22 cellular contexts compared by ENCODE assay signal in the genomic region with DNA sequence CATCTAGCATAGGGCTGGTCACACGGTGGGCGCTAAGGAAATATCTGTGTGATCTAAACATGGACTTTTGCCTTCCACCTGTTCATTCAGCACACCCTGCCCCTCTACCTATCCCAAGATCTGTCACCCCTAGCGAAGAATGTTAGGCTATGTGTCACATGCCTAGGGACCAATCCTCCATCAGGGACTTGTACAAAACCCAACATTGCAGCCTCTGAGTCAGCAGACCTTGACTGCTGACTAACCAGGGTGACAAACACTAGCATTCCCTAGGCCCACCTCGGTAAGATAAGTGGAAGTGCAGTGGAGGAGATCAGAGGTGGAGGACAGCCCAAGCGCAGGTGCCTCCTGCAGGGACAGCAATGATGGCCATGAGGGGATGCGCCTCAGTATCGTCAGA.
DNase-seq lines count a peak whose midpoint lies in the region; ATAC-seq and TF ChIP-seq lines count a peak whose summit lies in the region.
"Had no signal": no experiment of that assay in that cellular context is flagged by ENCODE, and none has a peak within 500 bp of the region (broad histone marks: within the 10 kb centered on the region; RNA-seq: fewer than 3 reads in every experiment).

No MANE protein-coding gene starts in this region.

- BruUV-seq in IMR-90 (replicated peaks; lab: Mats Ljungman, UMichigan), result no TSS peak

- intact Hi-C loops in IMR-90 (cut with micrococcal nuclease), result no loop called here

- no peak overlapping the region for H3K18ac ChIP-seq in IMR-90 (ENCODE audit: low read depth, low read length)

- no peak overlapping the region for H2AK5ac ChIP-seq in IMR-90 (ENCODE audit: low read depth, low read length)

- POLR2A ChIA-PET in IMR-90 (lab: Charles Lee; ENCODE audit: unreplicated experiment), result no interaction called here

- no peaks in the 10 kb centered on the region for H3K9me1 ChIP-seq in IMR-90 (ENCODE audit: insufficient read depth, low read length)

- in situ Hi-C loops in IMR-90 (cut with MboI; ENCODE audit: low sequenced_read_pairs), result no loop called here

- no peak overlapping the region for H3K27ac ChIP-seq in IMR-90 (ENCODE audit: insufficient read depth, low read length)
- H3K27ac ChIP-seq: HL-60 had no signal

- no peaks in the 10 kb centered on the region for H4K20me1 ChIP-seq in IMR-90 (ENCODE audit: insufficient read depth, low read length)

- H4K5ac ChIP-seq in IMR-90 (ENCODE audit: low read depth, low read length), result no peak overlapping the region

- H2BK120ac ChIP-seq in IMR-90 (ENCODE audit: low read depth, low read length), result no peak overlapping the region

- peak overlapping the region in 1 of 2 donors; percentile 35 for H3K27ac Mint-ChIP-seq in stimulated activated naive CD8-positive, alpha-beta T cell treated with anti-CD3 and anti-CD28 coated beads, Interleukin-15, amount 100 ng/mL, for 72 hours
- H3K27ac Mint-ChIP-seq: CD8-positive, alpha-beta memory T cell; GM23338; HFFc6; IgD-negative memory B cell had no signal

- H4K8ac ChIP-seq in IMR-90 (ENCODE audit: low read depth in 2 of 2, low read length in 2 of 2), result no peak overlapping the region

- H3K4me1 Mint-ChIP-seq in stimulated activated naive CD8-positive, alpha-beta T cell treated with anti-CD3 and anti-CD28 coated beads, Interleukin-15, amount 100 ng/mL, for 72 hours, result no peaks in the 10 kb centered on the region
- H3K4me1 Mint-ChIP-seq: CD4-positive, CD25-positive, alpha-beta regulatory T cell; CD8-positive, alpha-beta memory T cell; GM23338; IgD-negative memory B cell had no signal

- no peak overlapping the region for H3K14ac ChIP-seq in IMR-90 (replicated peaks; ENCODE audit: low read depth, low read length)

- TF ChIP-seq POLR2A in IMR-90 (IDR thresholded peaks at IDR 0.05; ENCODE audit: low read depth, low read length), result no peak

- H3K79me1 ChIP-seq in IMR-90 (ENCODE audit: low read depth in 1 of 2, low read length in 2 of 2), result no peaks in the 10 kb centered on the region

- H4K91ac ChIP-seq in IMR-90 (ENCODE audit: insufficient read depth, low read depth, low read length), result no peak overlapping the region

- WGBS in IMR-90 (ENCODE audit: extremely low coverage in 2 of 2, insufficient read length in 1 of 2), 2 experiments, result no CpG with 5 or more reads among the region's 7 CpGs

- no peaks in the 10 kb centered on the region for H3K27me3 ChIP-seq in IMR-90 (ENCODE audit: control insufficient read depth, insufficient read depth, low read length)
- H3K27me3 ChIP-seq: BE2C had no signal

- no peak overlapping the region for H2AFZ ChIP-seq in IMR-90 (replicated peaks; ENCODE audit: low read length, poor library complexity)
- H2AFZ ChIP-seq: GM23338 had no signal

- H3K27me3 Mint-ChIP-seq in stimulated activated naive CD8-positive, alpha-beta T cell treated with anti-CD3 and anti-CD28 coated beads, Interleukin-15, amount 100 ng/mL, for 72 hours, result no peaks in the 10 kb centered on the region
- H3K27me3 Mint-ChIP-seq: CD4-positive, CD25-positive, alpha-beta regulatory T cell; CD8-positive, alpha-beta memory T cell; IgD-negative memory B cell had no signal

- H3K4ac ChIP-seq in IMR-90 (ENCODE audit: low read depth, low read length), result no peak overlapping the region

- TF ChIP-seq CTCF in IMR-90 (conservative IDR thresholded peaks at IDR 0.05; ENCODE audit: low read depth, low read length), result no peak

- peaks cover 18 to 21% of the 10 kb centered on the region in 2 donors for H3K9me3 Mint-ChIP-seq in stimulated activated naive CD8-positive, alpha-beta T cell treated with anti-CD3 and anti-CD28 coated beads, Interleukin-15, amount 100 ng/mL, for 72 hours

- H2BK15ac ChIP-seq in IMR-90 (ENCODE audit: low read depth, low read length), result no peak overlapping the region

- H2BK20ac ChIP-seq in IMR-90 (ENCODE audit: low read depth, low read length), result no peak overlapping the region

- CTCF ChIA-PET in IMR-90 (lab: Yijun Ruan, JAX), result no interaction called here

- TF ChIP-seq RAD21 in IMR-90 (IDR thresholded peaks at IDR 0.05; ENCODE audit: low read length), result no peak

- H3K4me3 Mint-ChIP-seq in stimulated activated naive CD8-positive, alpha-beta T cell treated with anti-CD3 and anti-CD28 coated beads, Interleukin-15, amount 100 ng/mL, for 72 hours, result no peak overlapping the region
- H3K4me3 Mint-ChIP-seq: CD8-positive, alpha-beta memory T cell; GM23338; HFFc6; IgD-negative memory B cell had no signal

- H3K9me3 ChIP-seq in IMR-90 (ENCODE audit: control insufficient read depth, insufficient read depth, low read length), result peaks cover 15% of the 10 kb centered on the region
- H3K9me3 ChIP-seq: BE2C had no signal

- no peaks in the 10 kb centered on the region for H3K36me3 ChIP-seq in IMR-90 (ENCODE audit: control insufficient read depth, insufficient read depth, low read length)
- H3K36me3 ChIP-seq: BE2C had no signal

- no peak overlapping the region for H2BK5ac ChIP-seq in IMR-90 (ENCODE audit: low read depth, low read length, poor library complexity, severe bottlenecking)

- peak; percentile 23 for ATAC-seq in stimulated activated naive CD8-positive, alpha-beta T cell treated with anti-CD3 and anti-CD28 coated beads, Interleukin-15, Interleukin-2, amounts not matched to agents 100 U/mL and 50 U/mL, for 24 hours
- ATAC-seq in stimulated activated naive CD8-positive, alpha-beta T cell treated with anti-CD3 and anti-CD28 coated beads, Interleukin-15, amount 100 ng/mL, for 72 hours, result no peak
- ATAC-seq in IMR-90 (ENCODE audit: low read depth), result no peak
- no peak for ATAC-seq in GM19452 (IDR thresholded peaks at IDR 0.05; ENCODE audit: unreplicated experiment)
- ATAC-seq: GM23338, HCT116 had no signal

- no peak overlapping the region for H2AK9ac ChIP-seq in IMR-90 (replicated peaks; ENCODE audit: low read depth, low read length, poor library complexity)

- no peaks in the 10 kb centered on the region for H3K4me1 ChIP-seq in IMR-90 (ENCODE audit: control insufficient read depth, insufficient read depth, low read length)
- H3K4me1 ChIP-seq: BE2C had no signal

- no peak for DNase-seq in stimulated activated naive CD8-positive, alpha-beta T cell treated with anti-CD3 and anti-CD28 coated beads, Interleukin-15, Interleukin-2, amounts not matched to agents 100 U/mL and 50 U/mL, for 24 hours
- no peak for DNase-seq in stimulated activated naive CD8-positive, alpha-beta T cell treated with anti-CD3 and anti-CD28 coated beads, Interleukin-15, amount 100 ng/mL, for 72 hours
- DNase-seq in IMR-90 (peak; percentile 29), astrocyte of the hippocampus (ENCODE audit: low read depth, low spot score) (peak; percentile 9), SIG-M5 (lab: John Stamatoyannopoulos, UW) (no peak)
- DNase-seq in activated CD4-positive, alpha-beta T cell treated with anti-CD3 and anti-CD28 coated beads for 4 hours, result no peak
- no peak for DNase-seq in stimulated activated CD4-positive, alpha-beta T cell treated with anti-CD3 and anti-CD28 coated beads, Interleukin-2, amount 100 ng/mL, for 24 hours
- DNase-seq: 8988T; BE2C; C1 segment of cervical spinal cord; CD4-positive, CD25-positive, alpha-beta regulatory T cell; CD8-positive, alpha-beta memory T cell; COR-L47; DND-41; H7; HFFc6; KBM-7 had no signal

- H3K9ac ChIP-seq in IMR-90 (ENCODE audit: low read depth, low read length), result no peak overlapping the region

- H3K23ac ChIP-seq in IMR-90 (ENCODE audit: low read depth, low read length), result no peak overlapping the region

- H3K4me2 ChIP-seq in IMR-90 (ENCODE audit: low read depth, low read length), result no peak overlapping the region
- H3K4me2 ChIP-seq: GM23338 had no signal

- no peak overlapping the region for H3K4me3 ChIP-seq in IMR-90 (ENCODE audit: insufficient read depth, low read depth, low read length)
- H3K4me3 ChIP-seq: GM23338 had no signal

- dilution Hi-C loops in IMR-90 (cut with HindIII; ENCODE audit: low sequenced_read_pairs, unreplicated experiment), result no loop called here

- H3K56ac ChIP-seq in IMR-90 (ENCODE audit: extremely low read depth, insufficient read depth, low read length), result no peak overlapping the region

TF ChIP-seq in IMR-90, 13 proteins besides CTCF, POLR2A, EP300 and RAD21:
- no peak for TF ChIP-seq CHD1 (IDR thresholded peaks at IDR 0.05; ENCODE audit: low read depth, low read length)
- no peak for TF ChIP-seq MAFK (IDR thresholded peaks at IDR 0.05; ENCODE audit: low read depth, low read length)
- TF ChIP-seq, protein P1, sequence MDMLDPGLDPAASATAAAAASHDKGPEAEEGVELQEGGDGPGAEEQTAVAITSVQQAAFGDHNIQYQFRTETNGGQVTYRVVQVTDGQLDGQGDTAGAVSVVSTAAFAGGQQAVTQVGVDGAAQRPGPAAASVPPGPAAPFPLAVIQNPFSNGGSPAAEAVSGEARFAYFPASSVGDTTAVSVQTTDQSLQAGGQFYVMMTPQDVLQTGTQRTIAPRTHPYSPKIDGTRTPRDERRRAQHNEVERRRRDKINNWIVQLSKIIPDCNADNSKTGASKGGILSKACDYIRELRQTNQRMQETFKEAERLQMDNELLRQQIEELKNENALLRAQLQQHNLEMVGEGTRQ (IDR thresholded peaks at IDR 0.05; ENCODE audit: low read depth, low read length), result no peak
- TF ChIP-seq RFX5 (IDR thresholded peaks at IDR 0.05; ENCODE audit: low read depth, low read length), result no peak
- no peak for TF ChIP-seq NFE2L2 (IDR thresholded peaks at IDR 0.05; ENCODE audit: low read depth, low read length)
- TF ChIP-seq SMC3 (IDR thresholded peaks at IDR 0.05; ENCODE audit: low read depth, low read length), result no peak
- no peak for TF ChIP-seq RCOR1 (IDR thresholded peaks at IDR 0.05; ENCODE audit: insufficient replicate concordance, low read length)
- TF ChIP-seq MXI1 (IDR thresholded peaks at IDR 0.05; ENCODE audit: borderline replicate concordance, low read depth, low read length), result no peak

Comparison
In these comparisons a context has a peak if more than half of its experiments do, and no peak if none do; other contexts are left out.
1. DNase-seq: peak in IMR-90 (single experiment) and astrocyte of the hippocampus (single experiment); none in stimulated activated naive CD8-positive, alpha-beta T cell treated with anti-CD3 and anti-CD28 coated beads, Interleukin-15, Interleukin-2, amounts not matched to agents 100 U/mL and 50 U/mL, for 24 hours (single experiment), stimulated activated naive CD8-positive, alpha-beta T cell treated with anti-CD3 and anti-CD28 coated beads, Interleukin-15, amount 100 ng/mL, for 72 hours (0 of 2), activated CD4-positive, alpha-beta T cell treated with anti-CD3 and anti-CD28 coated beads for 4 hours (0 of 2), SIG-M5 (single experiment) and stimulated activated CD4-positive, alpha-beta T cell treated with anti-CD3 and anti-CD28 coated beads, Interleukin-2, amount 100 ng/mL, for 24 hours (0 of 2).